Comparison of ENCODE assay signal across 8 cellular contexts in genomic region chr15:28123408-28124023, GRCh38. TPM values are rescaled to one million over a fixed set of nuclear protein-coding genes. Genes with fewer than 3 reads are reported as not detected.
DNase-seq lines count a peak whose midpoint lies in the region; ATAC-seq, FAIRE-seq and TF ChIP-seq lines count a peak whose summit lies in the region.

No MANE protein-coding gene starts in this region.

- FAIRE-seq in HTR-8/SVneo (lab: Jason Lieb, UNC), result no peak

- H3K27ac ChIP-seq in OCI-LY7 (ENCODE audit: low read depth, low read length, poor library complexity, severe bottlenecking), result no peak overlapping the region

- CTCF ChIA-PET in OCI-LY7 (lab: Charles Lee; ENCODE audit: unreplicated experiment), result no interaction called here

- BruUV-seq in OCI-LY7 (replicated peaks; lab: Mats Ljungman, UMichigan), result no TSS peak

- DNase-seq in activated gamma-delta T cell treated with Interleukin-2 at 50 U/mL for 16 hours (peak; percentile 45), activated gamma-delta T cell (lab: John Stamatoyannopoulos, UW) (no peak), HTR-8/SVneo (ENCODE audit: insufficient read length, low spot score) (peak; percentile 66), OCI-LY7 (ENCODE audit: low spot score) (peak; percentile 60), germinal center (ENCODE audit: low spot score) (peak; percentile 53), occipital lobe (lab: John Stamatoyannopoulos, UW) (peak; percentile 54)
- DNase-seq in activated naive CD4-positive, alpha-beta T cell treated with Interleukin-2 at 50 U/mL for 16 hours, result peak; percentile 38

- TF ChIP-seq CTCF in OCI-LY7 (conservative IDR thresholded peaks at IDR 0.05; ENCODE audit: low read length), result peak; percentile 80

- H3K9me2 ChIP-seq in OCI-LY7 (ENCODE audit: insufficient read depth, low read length), result no peaks in the 10 kb centered on the region

- H3K4me1 ChIP-seq in OCI-LY7 (ENCODE audit: insufficient read depth, low read length, poor library complexity, severe bottlenecking), result peaks cover 7% of the 10 kb centered on the region

- no peak overlapping the region for H3K4me2 ChIP-seq in OCI-LY7 (ENCODE audit: low read length)

- H2AFZ ChIP-seq in OCI-LY7 (ENCODE audit: low read length), result no peak overlapping the region

- H3K9me3 ChIP-seq in OCI-LY7 (ENCODE audit: low read length), result no peaks in the 10 kb centered on the region

- peaks cover 55% of the 10 kb centered on the region for H3K36me3 ChIP-seq in OCI-LY7 (ENCODE audit: insufficient read depth, low read length)

- no peak for ATAC-seq in GM21737 (IDR thresholded peaks at IDR 0.05; ENCODE audit: unreplicated experiment)

- no peaks in the 10 kb centered on the region for H4K20me1 ChIP-seq in OCI-LY7 (ENCODE audit: insufficient read depth, low read length)

- intact Hi-C loops in OCI-LY7 (cut with micrococcal nuclease; ENCODE audit: unreplicated experiment), result loop anchor here (1.0 kb wide), 1 partner anchor 37 kb away; no protein-coding TSS in a partner anchor

- POLR2A ChIA-PET in OCI-LY7 (lab: Charles Lee), result interaction anchor here (0.6 kb wide), 1 partner anchor 47 kb away, joined by 3 read pairs; no protein-coding TSS in a partner anchor

- H3K4me3 ChIP-seq in OCI-LY7 (ENCODE audit: low read depth, low read length, poor library complexity, severe bottlenecking), result no peak overlapping the region

- H3K79me2 ChIP-seq in OCI-LY7 (ENCODE audit: insufficient read depth, low read depth, low read length), result no peaks in the 10 kb centered on the region

RNA-seq across cellular contexts. Expression of gene OCA2, which starts 24.4 kb away (rescaled TPM):
- total RNA-seq in OCI-LY7 (2014; rRNA removed; shearing (Covaris generic)), result not detected in 2 replicates
- total RNA-seq in OCI-LY7 (2022) (not detected in 2 replicates), occipital lobe (25.7 TPM)

Comparison
In these comparisons a context has a peak if more than half of its experiments do, and no peak if none do; other contexts are left out.
1. RNA of gene OCA2, which starts 24.4 kb away (total RNA-seq): 25.7 TPM in occipital lobe (single experiment); not detected in OCI-LY7; every median in the first group is over 10 times any median in the second.